ENCODE assay signal across 2 cellular contexts in the genomic region with DNA sequence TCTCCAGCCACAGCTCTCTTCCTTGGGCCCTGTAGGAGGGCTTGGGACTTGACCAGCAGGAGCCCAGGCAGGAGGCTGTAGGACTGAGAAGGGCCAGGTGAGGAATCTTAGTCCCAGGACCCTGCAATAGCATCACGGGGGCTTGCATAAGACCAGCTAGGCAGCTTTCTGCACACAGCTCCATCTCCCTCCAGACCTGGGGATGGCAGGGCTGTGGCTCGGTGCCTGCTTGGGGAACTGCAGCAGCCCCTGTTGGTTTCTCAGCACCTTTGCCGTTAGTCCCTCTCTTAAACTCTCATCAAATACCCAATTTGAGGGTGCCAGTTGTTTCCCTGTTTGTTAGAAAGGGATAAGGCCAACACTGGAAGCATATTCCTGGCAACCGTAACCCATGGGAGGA.
TF ChIP-seq lines count a peak whose summit lies in the region.

No MANE protein-coding gene starts in this region.

TF ChIP-seq in H1, 55 proteins besides CTCF, POLR2A, EP300 and RAD21:
- TF ChIP-seq KDM4A (IDR thresholded peaks at IDR 0.05; ENCODE audit: low read depth, low read length, severe bottlenecking) (no peak), RXRA (IDR thresholded peaks at IDR 0.05; ENCODE audit: insufficient read depth, low read depth, low read length) (no peak), SAP30 (IDR thresholded peaks at IDR 0.05; ENCODE audit: insufficient read depth, insufficient replicate concordance, low read length) (no peak), FOSL1 (IDR thresholded peaks at IDR 0.05; ENCODE audit: insufficient read depth, low read depth, low read length) (no peak), ASH2L (IDR thresholded peaks at IDR 0.05; ENCODE audit: low read length) (no peak), BRCA1 (IDR thresholded peaks at IDR 0.05; ENCODE audit: low read depth, low read length) (no peak), JUN (IDR thresholded peaks at IDR 0.05; ENCODE audit: low read depth, low read length) (no peak), CTBP2 (IDR thresholded peaks at IDR 0.05; ENCODE audit: borderline replicate concordance, insufficient read depth, insufficient read length, low read length) (no peak), BCL11A (IDR thresholded peaks at IDR 0.05; ENCODE audit: low read depth in 2 of 2, low read length in 2 of 2) (no peak), JUND (IDR thresholded peaks at IDR 0.05; ENCODE audit: low read length) (no peak)

TF ChIP-seq in neural cell, 6 proteins besides CTCF, POLR2A, EP300 and RAD21:
- no peak for TF ChIP-seq TAF1 (IDR thresholded peaks at IDR 0.05; ENCODE audit: low read depth)
TF ChIP-seq in neural cell: peak in this region for 0.
